In genomic region chr7:134526552-134527248, GRCh38 we compare ENCODE assay signal across 13 cellular contexts. TPM values are rescaled to one million over a fixed set of nuclear protein-coding genes. Genes with fewer than 3 reads are reported as not detected.
"Had no signal": no experiment of that assay in that cellular context is flagged by ENCODE, and none has a peak within 500 bp of the region (broad histone marks: within the 10 kb centered on the region; RNA-seq: fewer than 3 reads in every experiment).

No MANE protein-coding gene starts in this region.

RNA-seq across cellular contexts. Expression of gene AKR1B10, which starts 0.7 kb away (rescaled TPM):
- total RNA-seq: activated B cell treated with CpG ODN at 0.5 μM for 24 hours; activated CD8-positive, alpha-beta T cell treated with anti-CD3 and anti-CD28 coated beads for 36 hours; activated T-helper 17 cell treated with anti-CD3 and anti-CD28 coated beads, Interleukin-2, amount 50 U/mL, for 72 hours; chondrocyte; endothelial cell of umbilical vein; kidney epithelial cell; natural killer cell; upper lobe of right lung had no signal
- polyA plus RNA-seq: endothelial cell of umbilical vein, immature natural killer cell had no signal

RNA-seq across cellular contexts. Expression of gene AKR1B15, which starts 22.2 kb away (rescaled TPM):
- total RNA-seq: activated B cell treated with CpG ODN at 0.5 μM for 24 hours; activated CD8-positive, alpha-beta T cell treated with anti-CD3 and anti-CD28 coated beads for 36 hours; activated T-cell treated with anti-CD3 and anti-CD28 coated beads, Interleukin-2, amount 50 U/mL, for 4 hours; activated T-helper 17 cell treated with anti-CD3 and anti-CD28 coated beads, Interleukin-2, amount 50 U/mL, for 72 hours; astrocyte; chondrocyte; endothelial cell of umbilical vein; kidney epithelial cell; lower leg skin; natural killer cell; omental fat pad; upper lobe of right lung had no signal
- polyA plus RNA-seq: endothelial cell of umbilical vein, immature natural killer cell had no signal
